In genomic region chrX:115553171-115553570, GRCh38 we compare ENCODE assay signal across 19 cellular contexts. TPM values are rescaled to one million over a fixed set of nuclear protein-coding genes. Genes with fewer than 3 reads are reported as not detected.
"Had no signal": no experiment of that assay in that cellular context is flagged by ENCODE, and none has a peak within 500 bp of the region (broad histone marks: within the 10 kb centered on the region; RNA-seq: fewer than 3 reads in every experiment).

No MANE protein-coding gene starts in this region.

- H3K27ac Mint-ChIP-seq: activated B cell treated with CpG ODN at 0.5 μM for 24 hours; activated CD4-positive, alpha-beta T cell treated with anti-CD3 and anti-CD28 coated beads, Interleukin-2, amount 10 ng/mL, durations not matched to agents 24 days and 14 days; activated naive CD4-positive, alpha-beta T cell treated with anti-CD3 and anti-CD28 coated beads, Interleukin-2, amount 50 U/mL, for 72 hours; activated T-cell treated with anti-CD3 and anti-CD28 coated beads, Interleukin-2, amount 50 U/mL, for 72 hours; naive thymus-derived CD8-positive, alpha-beta T cell had no signal

- H3K4me3 Mint-ChIP-seq: activated B cell treated with CpG ODN at 0.5 μM for 24 hours; activated CD4-positive, alpha-beta T cell treated with anti-CD3 and anti-CD28 coated beads, Interleukin-2, amount 10 ng/mL, durations not matched to agents 24 days and 14 days; activated T-cell treated with anti-CD3 and anti-CD28 coated beads, Interleukin-2, amount 50 U/mL, for 72 hours; naive thymus-derived CD8-positive, alpha-beta T cell had no signal

- H3K27me3 Mint-ChIP-seq: activated B cell treated with CpG ODN at 0.5 μM for 24 hours had no signal

- H3K36me3 ChIP-seq: cardiac muscle cell, gastroesophageal sphincter, left ventricle myocardium inferior, transverse colon, vagina had no signal

- H3K4me3 ChIP-seq: cardiac muscle cell, gastroesophageal sphincter, left ventricle myocardium inferior, mucosa of descending colon, transverse colon, vagina had no signal

- H3K9me3 Mint-ChIP-seq: activated B cell treated with CpG ODN at 0.5 μM for 24 hours; activated CD4-positive, alpha-beta T cell treated with anti-CD3 and anti-CD28 coated beads, Interleukin-2, amount 10 ng/mL, durations not matched to agents 24 days and 14 days; activated naive CD4-positive, alpha-beta T cell treated with anti-CD3 and anti-CD28 coated beads, Interleukin-2, amount 50 U/mL, for 72 hours; activated T-cell treated with anti-CD3 and anti-CD28 coated beads, Interleukin-2, amount 50 U/mL, for 72 hours had no signal

- H3K36me3 Mint-ChIP-seq: activated naive CD4-positive, alpha-beta T cell treated with anti-CD3 and anti-CD28 coated beads, Interleukin-2, amount 50 U/mL, for 72 hours; naive thymus-derived CD8-positive, alpha-beta T cell had no signal

- H3K4me1 ChIP-seq: gastroesophageal sphincter, left ventricle myocardium inferior, transverse colon, vagina had no signal

- ATAC-seq: activated naive CD4-positive, alpha-beta T cell treated with anti-CD3 and anti-CD28 coated beads, Interleukin-2, amount 50 U/mL, for 72 hours; activated T-cell treated with anti-CD3 and anti-CD28 coated beads, Interleukin-2, amount 50 U/mL, for 72 hours; gastroesophageal sphincter; mucosa of descending colon; naive thymus-derived CD8-positive, alpha-beta T cell had no signal

- DNase-seq: activated B cell treated with CpG ODN at 0.5 μM for 24 hours; activated CD4-positive, alpha-beta T cell treated with anti-CD3 and anti-CD28 coated beads, Interleukin-2, amount 10 ng/mL, durations not matched to agents 24 days and 14 days; activated CD8-positive, alpha-beta memory T cell treated with anti-CD3 and anti-CD28 coated beads, Interleukin-2, amount 50 U/mL, for 48 hours; activated gamma-delta T cell; activated T-cell treated with anti-CD3 and anti-CD28 coated beads, Interleukin-2, amount 50 U/mL, for 72 hours; left ventricle myocardium inferior; mucosa of descending colon; naive thymus-derived CD8-positive, alpha-beta T cell; posterior cingulate gyrus; retina; stimulated activated CD4-positive, alpha-beta T cell treated with anti-CD3 and anti-CD28 coated beads, Interleukin-15, amount 100 ng/mL, for 24 hours; stimulated activated CD4-positive, alpha-beta T cell treated with anti-CD3 and anti-CD28 coated beads, Interleukin-4, amount 100 ng/mL, for 1 hour; stimulated activated naive CD4-positive, alpha-beta T cell treated with Interleukin-2 at 50 U/mL for 16 hours; transverse colon had no signal

- H3K27ac ChIP-seq: cardiac muscle cell, epithelial cell of prostate, gastroesophageal sphincter, left ventricle myocardium inferior, transverse colon, vagina had no signal

- H3K27me3 ChIP-seq: cardiac muscle cell, gastroesophageal sphincter, transverse colon, vagina had no signal

- H3K4me1 Mint-ChIP-seq: activated B cell treated with CpG ODN at 0.5 μM for 24 hours; activated CD4-positive, alpha-beta T cell treated with anti-CD3 and anti-CD28 coated beads, Interleukin-2, amount 10 ng/mL, durations not matched to agents 24 days and 14 days; naive thymus-derived CD8-positive, alpha-beta T cell had no signal

RNA-seq across cellular contexts. Expression of gene PLS3, which starts 7.8 kb away (rescaled TPM):
- total RNA-seq: activated B cell treated with CpG ODN at 0.5 μM for 24 hours; naive thymus-derived CD8-positive, alpha-beta T cell had no signal
- polyA plus RNA-seq: naive thymus-derived CD8-positive, alpha-beta T cell had no signal
